Comparison of ENCODE assay signal across 23 cellular contexts in the genomic region with DNA sequence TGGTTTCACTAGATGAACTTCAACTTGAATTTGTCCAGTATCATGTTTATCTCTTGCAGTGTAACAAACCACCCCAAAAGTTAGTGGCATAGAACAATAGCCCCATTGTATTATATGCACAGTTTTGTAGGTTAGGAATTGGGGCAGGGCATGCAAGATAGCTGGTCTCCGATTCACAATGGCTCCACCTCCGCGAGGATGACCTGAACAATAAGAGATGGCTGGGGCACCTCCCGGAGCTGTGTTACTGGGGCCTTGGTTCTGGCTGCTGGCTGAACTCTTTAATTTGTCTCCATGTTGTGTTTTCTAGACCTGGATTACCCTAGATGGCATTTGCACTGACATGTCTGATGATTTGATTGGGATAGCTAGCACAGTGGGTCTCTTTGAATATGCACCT.
"Had no signal": no experiment of that assay in that cellular context is flagged by ENCODE, and none has a peak within 500 bp of the region (broad histone marks: within the 10 kb centered on the region; RNA-seq: fewer than 3 reads in every experiment).

No MANE protein-coding gene starts in this region.

- H3K27ac ChIP-seq: stomach, suprapubic skin, thoracic aorta, thyroid gland, tibial artery, tibial nerve, transverse colon, upper lobe of left lung, upper lobe of right lung, uterus had no signal

- H3K4me1 ChIP-seq: stomach, suprapubic skin, thyroid gland, tibial artery, tibial nerve, transverse colon, upper lobe of left lung, upper lobe of right lung, uterus had no signal

- H3K9me3 ChIP-seq: stomach, suprapubic skin, thoracic aorta, thyroid gland, tibial artery, tibial nerve, transverse colon, upper lobe of left lung, upper lobe of right lung, uterus had no signal

- H3K4me3 ChIP-seq: stomach, suprapubic skin, thoracic aorta, thyroid gland, tibial artery, tibial nerve, transverse colon, upper lobe of left lung, upper lobe of right lung, uterus had no signal

- H3K36me3 ChIP-seq: stomach, suprapubic skin, thoracic aorta, thyroid gland, tibial artery, tibial nerve, transverse colon, upper lobe of left lung, upper lobe of right lung, uterus had no signal

- DNase-seq: stimulated activated CD4-positive, alpha-beta T cell treated with anti-CD3 and anti-CD28 coated beads, Interleukin-2, amount 100 ng/mL, for 24 hours; stimulated activated CD4-positive, alpha-beta T cell treated with anti-CD3 and anti-CD28 coated beads, Interleukin-2, amount 100 ng/mL, for 48 hours; stimulated activated CD4-positive, alpha-beta T cell treated with anti-CD3 and anti-CD28 coated beads, Interleukin-4, amount 100 ng/mL, for 1 hour; stimulated activated CD4-positive, alpha-beta T cell treated with anti-CD3 and anti-CD28 coated beads, Interleukin-4, amount 100 ng/mL, for 24 hours; stimulated activated CD4-positive, alpha-beta T cell treated with anti-CD3 and anti-CD28 coated beads, Interleukin-4, amount 100 ng/mL, for 4 hours; stimulated activated CD8-positive, alpha-beta memory T cell treated with anti-CD3 and anti-CD28 coated beads, Interleukin-4, amount 100 ng/mL, for 48 hours; stimulated activated naive B cell treated with anti-CD40 and anti-IgM and Interleukin-4, amounts not matched to agents 10 μg/mL and 1 μg/mL and 100 μg/mL, for 72 hours; stimulated activated naive CD4-positive, alpha-beta T cell; stimulated activated naive CD4-positive, alpha-beta T cell treated with Interleukin-2 at 50 U/mL for 16 hours; stimulated activated naive CD8-positive, alpha-beta T cell treated with anti-CD3 and anti-CD28 coated beads, Interleukin-15, amount 100 ng/mL, for 72 hours; stimulated activated naive CD8-positive, alpha-beta T cell treated with anti-CD3 and anti-CD28 coated beads, Interleukin-15, Interleukin-2, amounts not matched to agents 100 U/mL and 50 U/mL, for 24 hours; stomach; substantia nigra; thyroid gland; tibial artery; transverse colon; trophoblast cell; upper lobe of left lung; upper lobe of right lung; uterus had no signal

- H3K27me3 ChIP-seq: suprapubic skin, thyroid gland, tibial artery, tibial nerve, upper lobe of left lung, upper lobe of right lung, uterus had no signal
